9 cellular contexts compared by ENCODE assay signal in the genomic region with DNA sequence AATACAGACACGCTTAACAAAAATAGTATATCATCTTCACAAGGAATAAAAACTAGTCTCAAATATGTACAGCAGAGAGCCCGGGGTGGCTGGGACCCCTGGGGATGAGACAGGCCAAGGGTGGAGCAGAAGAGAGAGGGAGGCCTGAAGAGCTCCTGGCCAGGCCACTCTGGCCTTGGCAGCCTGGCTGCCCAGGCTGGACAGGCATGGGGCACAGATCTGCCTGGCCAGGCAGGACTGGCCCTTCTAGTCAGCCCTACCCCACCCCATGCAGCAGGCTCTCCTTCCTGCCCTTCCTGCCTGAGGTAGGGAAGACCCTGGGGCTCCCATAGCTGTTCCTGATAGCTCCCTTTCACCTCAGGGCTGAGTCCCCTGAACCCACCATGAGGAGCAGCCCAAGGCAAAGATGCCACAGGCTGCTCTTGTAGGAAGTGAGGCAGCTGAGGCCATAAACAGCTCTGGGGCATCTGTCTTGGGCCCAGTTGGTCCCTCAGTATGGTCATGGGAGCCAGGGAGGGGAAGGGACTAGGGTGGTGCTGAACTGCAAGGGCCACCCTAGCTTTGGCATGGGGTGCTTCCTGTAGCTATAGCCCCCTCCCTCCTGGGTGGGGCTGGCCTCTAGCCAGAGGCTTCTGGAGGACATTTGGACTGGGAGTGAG. TPM values are rescaled to one million over a fixed set of nuclear protein-coding genes. Genes with fewer than 3 reads are reported as not detected.
A peak's percentile ranks its signal among the peaks of the same experiment; 100 is the strongest.
DNase-seq lines count a peak whose midpoint lies in the region; ATAC-seq and TF ChIP-seq lines count a peak whose summit lies in the region.
"Had no signal": no experiment of that assay in that cellular context is flagged by ENCODE, and none has a peak within 500 bp of the region (broad histone marks: within the 10 kb centered on the region; RNA-seq: fewer than 3 reads in every experiment).

No MANE protein-coding gene starts in this region.

- 30 to 55% methylated on average over 2 of the region's 2 CpGs for WGBS in tibial nerve, 2 donors

- H3K27ac Mint-ChIP-seq in activated CD8-positive, alpha-beta memory T cell treated with anti-CD3 and anti-CD28 coated beads, Interleukin-2, amount 10 ng/mL, durations not matched to agents 7 days and 5 days = peak overlapping the region; percentile 74

- ATAC-seq in activated CD8-positive, alpha-beta memory T cell treated with anti-CD3 and anti-CD28 coated beads, Interleukin-2, amount 10 ng/mL, durations not matched to agents 7 days and 5 days = no peak
- no peak for ATAC-seq in activated CD4-positive, CD25-positive, alpha-beta regulatory T cell treated with anti-CD3 and anti-CD28 coated beads, Interleukin-2, amount 50 U/mL, for 24 hours

- H3K9me3 ChIP-seq in tibial nerve = no peaks in the 10 kb centered on the region

- H3K4me1 ChIP-seq in tibial nerve = peaks cover 5 to 82% (median 69%) of the 10 kb centered on the region in 4 donors

- H3K27me3 ChIP-seq in tibial nerve = no peaks in the 10 kb centered on the region

- H3K4me3 ChIP-seq in tibial nerve = no peak overlapping the region
- no peak overlapping the region for H3K4me3 ChIP-seq in foreskin fibroblast (ENCODE audit: low read depth in 1 of 2, low read length in 2 of 2)

- H3K27me3 Mint-ChIP-seq in activated CD8-positive, alpha-beta memory T cell treated with anti-CD3 and anti-CD28 coated beads, Interleukin-2, amount 10 ng/mL, durations not matched to agents 7 days and 5 days = no peaks in the 10 kb centered on the region

- TF ChIP-seq POLR2A in tibial nerve (IDR thresholded peaks at IDR 0.05) = no peak

- no peak overlapping the region for H3K4me3 Mint-ChIP-seq in activated CD8-positive, alpha-beta memory T cell treated with anti-CD3 and anti-CD28 coated beads, Interleukin-2, amount 10 ng/mL, durations not matched to agents 7 days and 5 days

- H3K36me3 ChIP-seq in tibial nerve = peaks cover 0 to 18% (median 5%) of the 10 kb centered on the region in 3 donors

- TF ChIP-seq EP300 in tibial nerve (IDR thresholded peaks at IDR 0.05) = no peak

- TF ChIP-seq CTCF in tibial nerve (IDR thresholded peaks at IDR 0.05) (no peak), foreskin fibroblast (IDR thresholded peaks at IDR 0.05; ENCODE audit: low read depth, low read length) (no peak)

- H3K27ac ChIP-seq in angular gyrus (ENCODE audit: low read depth, low read length) = peak overlapping the region; percentile 88
- H3K27ac ChIP-seq in tibial nerve = peak overlapping the region; percentile 65 to 99 (median 98)

- CTCF ChIA-PET in activated CD8-positive, alpha-beta memory T cell treated with anti-CD3 and anti-CD28 coated beads, Interleukin-2, amount 10 ng/mL, durations not matched to agents 7 days and 5 days (lab: Charles Lee) = interaction anchor here (1.1 to 25.0 kb wide), 7 partner anchors 10 to 52 kb away, joined by 3 to 685 read pairs (median 6); a partner anchor contains a TSS

- no peak for DNase-seq in activated CD8-positive, alpha-beta memory T cell treated with anti-CD3 and anti-CD28 coated beads, Interleukin-2, amount 10 ng/mL, durations not matched to agents 7 days and 5 days
- no peak for DNase-seq in activated CD8-positive, alpha-beta memory T cell treated with anti-CD3 and anti-CD28 coated beads, Interleukin-2, amount 50 U/mL, for 4 hours
- DNase-seq in medulla oblongata (ENCODE audit: extremely low spot score) (peak; percentile 42), tibial nerve (ENCODE audit: low spot score in 2 of 2) (no peak), NCI-H187 treated with DMSO at 0.1 percent for 48 hours (lab: John Stamatoyannopoulos, UW) (no peak), foreskin fibroblast (no peak)
- DNase-seq: aorta had no signal

- H3K36me3 Mint-ChIP-seq in activated CD8-positive, alpha-beta memory T cell treated with anti-CD3 and anti-CD28 coated beads, Interleukin-2, amount 10 ng/mL, durations not matched to agents 7 days and 5 days = peaks cover 28% of the 10 kb centered on the region

- no peaks in the 10 kb centered on the region for H3K9me3 Mint-ChIP-seq in activated CD8-positive, alpha-beta memory T cell treated with anti-CD3 and anti-CD28 coated beads, Interleukin-2, amount 10 ng/mL, durations not matched to agents 7 days and 5 days (ENCODE audit: low read depth)

- peaks cover 70% of the 10 kb centered on the region for H3K4me1 Mint-ChIP-seq in activated CD8-positive, alpha-beta memory T cell treated with anti-CD3 and anti-CD28 coated beads, Interleukin-2, amount 10 ng/mL, durations not matched to agents 7 days and 5 days

RNA-seq across cellular contexts. Expression of a gene that starts 27.1 kb away (rescaled TPM):
- not detected for total RNA-seq in activated CD8-positive, alpha-beta memory T cell treated with anti-CD3 and anti-CD28 coated beads, Interleukin-2, amount 10 ng/mL, durations not matched to agents 7 days and 5 days
- total RNA-seq in tibial nerve = 1 to 10 TPM in 3 of 4 donors, not detected in 1; 1.6 to 8.2 (median 4.2) TPM

RNA-seq across cellular contexts. Expression of a gene that starts 57.8 kb away (rescaled TPM):
- total RNA-seq in activated CD8-positive, alpha-beta memory T cell treated with anti-CD3 and anti-CD28 coated beads, Interleukin-2, amount 10 ng/mL, durations not matched to agents 7 days and 5 days = 100 to 1,000 TPM in 1 of 2 experiments, 10 to 100 TPM in 1; 69.8 to 121 TPM
- total RNA-seq in tibial nerve = 100 to 1,000 TPM; 105 to 138 (median 119) TPM

RNA-seq across cellular contexts. Expression of a gene that starts 59.7 kb away (rescaled TPM):
- not detected for total RNA-seq in activated CD8-positive, alpha-beta memory T cell treated with anti-CD3 and anti-CD28 coated beads, Interleukin-2, amount 10 ng/mL, durations not matched to agents 7 days and 5 days
- 100 to 1,000 TPM; 524 to 962 (median 571) TPM for total RNA-seq in tibial nerve

Comparison
In these comparisons a context has a peak if more than half of its experiments do, and no peak if none do; other contexts are left out.
1. RNA of a gene that starts 59.7 kb away (total RNA-seq): 524 to 962 TPM in tibial nerve; not detected in activated CD8-positive, alpha-beta memory T cell treated with anti-CD3 and anti-CD28 coated beads, Interleukin-2, amount 10 ng/mL, durations not matched to agents 7 days and 5 days; every median in the first group is over 100 times any median in the second.